In the genomic region with DNA sequence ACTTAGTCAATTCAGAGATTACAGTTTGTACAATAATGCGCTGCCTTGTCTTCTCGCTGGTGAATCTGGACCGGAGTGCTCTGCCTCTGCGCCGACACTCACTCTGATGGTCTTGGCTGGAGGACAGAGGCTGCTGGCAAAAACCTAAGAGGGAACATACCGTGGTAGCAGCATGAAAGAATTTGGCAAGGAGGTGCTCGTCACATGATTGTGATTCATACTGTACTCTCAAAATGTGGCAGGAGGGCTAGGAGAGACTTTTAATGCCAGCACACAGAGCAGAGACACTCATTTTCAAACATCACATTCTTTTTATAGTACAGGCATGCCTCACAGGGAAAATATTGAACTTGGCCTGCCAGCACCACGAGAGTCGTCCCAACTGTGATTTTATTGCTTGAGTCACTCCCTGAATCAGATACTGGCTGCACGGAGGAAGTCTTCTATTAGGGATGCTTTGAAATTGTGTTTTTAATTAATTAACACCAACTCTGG, we compare ENCODE assay signal across 8 cellular contexts.
DNase-seq lines count a peak whose midpoint lies in the region; ATAC-seq lines count a peak whose summit lies in the region.

No MANE protein-coding gene starts in this region.

- H3K4me3 Mint-ChIP-seq in stimulated activated effector memory CD8-positive, alpha-beta T cell treated with anti-CD3 and anti-CD28 coated beads, Interleukin-12 subunit alpha, Interleukin-12 subunit beta, amount 100 ng/mL, for 72 hours: no peak overlapping the region

- H3K4me1 ChIP-seq in rectal smooth muscle tissue (ENCODE audit: control insufficient read depth, insufficient read depth, low read length): peaks cover 11% of the 10 kb centered on the region

- H3K4me1 Mint-ChIP-seq in stimulated activated effector memory CD8-positive, alpha-beta T cell treated with anti-CD3 and anti-CD28 coated beads, Interleukin-12 subunit alpha, Interleukin-12 subunit beta, amount 100 ng/mL, for 72 hours: no peaks in the 10 kb centered on the region

- no peak overlapping the region for H3K9ac ChIP-seq in rectal smooth muscle tissue (ENCODE audit: low read length)

- H3K27ac ChIP-seq in rectal smooth muscle tissue (ENCODE audit: low read depth, low read length): peak overlapping the region; percentile 10

- no peaks in the 10 kb centered on the region for H3K36me3 Mint-ChIP-seq in stimulated activated effector memory CD8-positive, alpha-beta T cell treated with anti-CD3 and anti-CD28 coated beads, Interleukin-12 subunit alpha, Interleukin-12 subunit beta, amount 100 ng/mL, for 72 hours

- H3K27ac Mint-ChIP-seq in stimulated activated effector memory CD8-positive, alpha-beta T cell treated with anti-CD3 and anti-CD28 coated beads, Interleukin-12 subunit alpha, Interleukin-12 subunit beta, amount 100 ng/mL, for 72 hours: no peak overlapping the region

- H3K27me3 ChIP-seq in rectal smooth muscle tissue (ENCODE audit: control insufficient read depth, insufficient read depth, low read length): no peaks in the 10 kb centered on the region

- intact Hi-C loops in Right ventricle myocardium superior (cut with DNase I): no loop called here

- ATAC-seq in Right ventricle myocardium superior (ENCODE audit: poor library complexity) (peak; percentile 98), GM21529 (IDR thresholded peaks at IDR 0.05; ENCODE audit: unreplicated experiment) (no peak)
- no peak for ATAC-seq in stimulated activated effector memory CD8-positive, alpha-beta T cell treated with anti-CD3 and anti-CD28 coated beads, Interleukin-12 subunit alpha, Interleukin-12 subunit beta, amount 100 ng/mL, for 72 hours

- DNase-seq in EH (ENCODE audit: low read depth) (peak; percentile 100), SW480 (ENCODE audit: low spot score) (peak; percentile 15), Right ventricle myocardium superior (peak; percentile 75), NCI-H1436 (lab: John Stamatoyannopoulos, UW) (no peak), HuH-7.5 (ENCODE audit: low spot score) (no peak)
- no peak for DNase-seq in stimulated activated effector memory CD8-positive, alpha-beta T cell treated with anti-CD3 and anti-CD28 coated beads, Interleukin-12 subunit alpha, Interleukin-12 subunit beta, amount 100 ng/mL, for 72 hours (ENCODE audit: low spot score in 2 of 2)

- H3K4me3 ChIP-seq in rectal smooth muscle tissue (ENCODE audit: low read length): peak overlapping the region; percentile 14

- H3K36me3 ChIP-seq in rectal smooth muscle tissue (ENCODE audit: control insufficient read depth, insufficient read depth, low read length): no peaks in the 10 kb centered on the region

- no peaks in the 10 kb centered on the region for H3K9me3 Mint-ChIP-seq in stimulated activated effector memory CD8-positive, alpha-beta T cell treated with anti-CD3 and anti-CD28 coated beads, Interleukin-12 subunit alpha, Interleukin-12 subunit beta, amount 100 ng/mL, for 72 hours

Comparison
In these comparisons a context has a peak if more than half of its experiments do, and no peak if none do; other contexts are left out.
1. DNase-seq: peak in EH (single experiment), SW480 (single experiment) and Right ventricle myocardium superior (single experiment); none in NCI-H1436 (single experiment), stimulated activated effector memory CD8-positive, alpha-beta T cell treated with anti-CD3 and anti-CD28 coated beads, Interleukin-12 subunit alpha, Interleukin-12 subunit beta, amount 100 ng/mL, for 72 hours (0 of 2) and HuH-7.5 (single experiment).